ENCODE assay signal across 8 cellular contexts in genomic region chr22:31036671-31037550, GRCh38. TPM values are rescaled to one million over a fixed set of nuclear protein-coding genes. Genes with fewer than 3 reads are reported as not detected.
DNase-seq lines count a peak whose midpoint lies in the region; ATAC-seq and TF ChIP-seq lines count a peak whose summit lies in the region.

No MANE protein-coding gene starts in this region.

- 5 to 6% methylated on average over 20 of the region's 20 CpGs for WGBS in GM23248 (ENCODE audit: low coverage in 1 of 2, low lambda C conversion rate in 2 of 2, missing lambda C conversion rate in 2 of 2), 2 experiments

- H3K4me2 ChIP-seq in GM23248 (ENCODE audit: unreplicated experiment): peak overlapping the region; percentile 84

- H3K27me3 ChIP-seq in GM23248 (replicated peaks; ENCODE audit: insufficient read depth) (no peaks in the 10 kb centered on the region), foreskin keratinocyte (no peaks in the 10 kb centered on the region)

- ATAC-seq in foreskin keratinocyte: peak; percentile 56
- no peak for ATAC-seq in HG02840 (IDR thresholded peaks at IDR 0.05; ENCODE audit: low FRiP score, unreplicated experiment)

- no peaks in the 10 kb centered on the region for H3K9me3 ChIP-seq in GM23248 (ENCODE audit: low read depth)
- H3K9me3 ChIP-seq in SK-N-MC (ENCODE audit: low read depth, low read length): no peaks in the 10 kb centered on the region

- H3K79me2 ChIP-seq in GM23248 (ENCODE audit: insufficient read depth): no peaks in the 10 kb centered on the region

- H3F3A ChIP-seq in GM23248 (ENCODE audit: insufficient read depth): peaks cover 21% of the 10 kb centered on the region

- H3K4me3 ChIP-seq in GM23248: peak overlapping the region; percentile 59
- H3K4me3 ChIP-seq in SK-N-MC: peak overlapping the region; percentile 73
- no peak overlapping the region for H3K4me3 ChIP-seq in skin epidermis

- in situ Hi-C loops in GM23248 (cut with MboI): no loop called here

- H2AFZ ChIP-seq in GM23248: peak overlapping the region; percentile 73

- H3K4me1 ChIP-seq in GM23248 (ENCODE audit: insufficient read depth) (peaks cover 20% of the 10 kb centered on the region), foreskin keratinocyte (no peaks in the 10 kb centered on the region)

- H3K9me2 ChIP-seq in GM23248 (ENCODE audit: insufficient read depth): no peaks in the 10 kb centered on the region

- TF ChIP-seq CTCF in foreskin keratinocyte (conservative IDR thresholded peaks at IDR 0.05): peak; percentile 61

- DNase-seq in GM23248: peak; percentile 84
- DNase-seq in SK-N-MC (ENCODE audit: low read depth, low spot score): peak; percentile 83
- DNase-seq in foreskin keratinocyte: peak; percentile 39 to 67
- no peak for DNase-seq in stimulated activated CD4-positive, alpha-beta T cell treated with anti-CD3 and anti-CD28 coated beads, Interleukin-4, amount 100 ng/mL, for 1 hour
- DNase-seq in activated T-cell treated with anti-CD3 and anti-CD28 coated beads, Interleukin-2, amount 50 U/mL, for 1 hour: no peak
- DNase-seq in amygdala (lab: John Stamatoyannopoulos, UW): no peak

- H3K27ac ChIP-seq in GM23248 (peak overlapping the region; percentile 60), SK-N-MC (peak overlapping the region; percentile 72), foreskin keratinocyte (no peak overlapping the region), skin epidermis (peak overlapping the region in 11 of 21 experiments; percentile 2 to 78 (median 33))

- no peaks in the 10 kb centered on the region for H4K20me1 ChIP-seq in GM23248 (ENCODE audit: insufficient read depth)

- peak overlapping the region; percentile 53 for H3K9ac ChIP-seq in GM23248
- no peak overlapping the region for H3K9ac ChIP-seq in SK-N-MC (ENCODE audit: insufficient read length)

- H3K36me3 ChIP-seq in GM23248 (ENCODE audit: low read depth) (no peaks in the 10 kb centered on the region), SK-N-MC (ENCODE audit: insufficient read depth, low read length) (no peaks in the 10 kb centered on the region)

RNA-seq across cellular contexts. Expression of gene SMTN, which starts 44.2 kb away (rescaled TPM):
- total RNA-seq in GM23248 (2014; rRNA removed; shearing (Covaris generic)): 160 and 175 TPM in 2 replicates
- polyA plus RNA-seq in GM23248 (2016; fragmentation: Nextera tagmentation; extraction: Ambion mirVana) (96.7 and 98.1 TPM in 2 replicates), foreskin keratinocyte (186 and 201 TPM in 2 replicates)
- total RNA-seq in foreskin keratinocyte: 214 and 236 TPM in 2 replicates

Comparison
In these comparisons a context has a peak if more than half of its experiments do, and no peak if none do; other contexts are left out.
1. DNase-seq: peak in GM23248 (single experiment), SK-N-MC (single experiment) and foreskin keratinocyte (2 of 2); none in stimulated activated CD4-positive, alpha-beta T cell treated with anti-CD3 and anti-CD28 coated beads, Interleukin-4, amount 100 ng/mL, for 1 hour (single experiment), activated T-cell treated with anti-CD3 and anti-CD28 coated beads, Interleukin-2, amount 50 U/mL, for 1 hour (single experiment) and amygdala (0 of 56).
2. H3K4me3 ChIP-seq: peak in GM23248 (single experiment) and SK-N-MC (single experiment); none in skin epidermis (0 of 7).